In the genomic region with DNA sequence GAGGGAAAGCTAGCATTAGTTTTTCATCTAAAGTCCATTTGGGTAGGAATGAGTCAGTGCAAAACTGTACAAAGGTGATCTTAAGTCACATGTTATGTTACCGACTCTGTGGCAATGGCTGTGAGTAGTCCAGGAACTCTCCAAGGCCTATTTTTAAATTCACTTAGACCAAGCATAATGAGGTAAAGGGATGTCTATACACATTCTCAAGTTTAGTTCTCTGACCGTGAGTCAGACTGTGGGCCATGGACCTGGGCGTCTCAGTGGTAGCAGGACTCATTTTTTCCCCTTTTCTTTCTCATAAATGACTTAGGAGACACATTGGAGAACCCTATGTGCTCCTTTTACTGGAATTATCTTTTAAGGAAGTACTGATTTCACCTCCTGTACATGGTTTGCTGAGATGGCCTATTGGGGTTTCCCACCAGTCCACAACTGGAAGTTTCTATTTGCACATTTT, we compare ENCODE assay signal across 9 cellular contexts.
DNase-seq lines count a peak whose midpoint lies in the region; ATAC-seq and TF ChIP-seq lines count a peak whose summit lies in the region.
"Had no signal": no experiment of that assay in that cellular context is flagged by ENCODE, and none has a peak within 500 bp of the region (broad histone marks: within the 10 kb centered on the region; RNA-seq: fewer than 3 reads in every experiment).

No MANE protein-coding gene starts in this region.

- intact Hi-C loops in left cardiac atrium (cut with DNase I), result no loop called here

- DNase-seq in activated CD4-positive, alpha-beta T cell treated with anti-CD3 and anti-CD28 coated beads for 48 hours, result peak; percentile 59
- DNase-seq in activated CD4-positive, alpha-beta T cell treated with anti-CD3 and anti-CD28 coated beads for 4 hours, result no peak
- DNase-seq in left cardiac atrium, result peak; percentile 36
- DNase-seq in stimulated activated CD8-positive, alpha-beta memory T cell treated with anti-CD3 and anti-CD28 coated beads, Interleukin-2, amount 100 ng/mL, for 48 hours (ENCODE audit: low read depth in 2 of 2), result peak; percentile 20 to 29
- DNase-seq in activated effector memory CD4-positive, alpha-beta T cell treated with anti-CD3 and anti-CD28 coated beads, Interleukin-2, amount 50 U/mL, for 16 hours, result no peak
- DNase-seq in NCI-H2196 treated with DMSO at 0.1 percent for 48 hours (lab: John Stamatoyannopoulos, UW; ENCODE audit: unreplicated experiment), result no peak
- no peak for DNase-seq in COLO668 (lab: John Stamatoyannopoulos, UW; ENCODE audit: unreplicated experiment)
- DNase-seq: NCI-H748 treated with DMSO at 0.1 percent for 48 hours had no signal

- ATAC-seq in SK-N-SH treated with all-trans-retinoic acid at 6 μM for 48 hours (peak; percentile 83), left cardiac atrium (peak; percentile 49 to 88)

TF ChIP-seq in SK-N-SH treated with all-trans-retinoic acid at 6 μM for 48 hours, 23 proteins besides CTCF, POLR2A, EP300 and RAD21:
- TF ChIP-seq SNAI2 (CRISPR knock-in tag; IDR thresholded peaks at IDR 0.05) (no peak), TCF4 (CRISPR knock-in tag; IDR thresholded peaks at IDR 0.05; ENCODE audit: borderline replicate concordance) (no peak), ZC3H10 (CRISPR knock-in tag; IDR thresholded peaks at IDR 0.05) (no peak), ZFP3 (CRISPR knock-in tag; IDR thresholded peaks at IDR 0.05) (no peak), RARB (CRISPR knock-in tag; IDR thresholded peaks at IDR 0.05) (no peak), OSR1 (CRISPR knock-in tag; IDR thresholded peaks at IDR 0.05) (no peak), ISL1 (CRISPR knock-in tag; IDR thresholded peaks at IDR 0.05) (no peak), ZNF565 (CRISPR knock-in tag; conservative IDR thresholded peaks at IDR 0.05; ENCODE audit: low read depth) (no peak), ZNF70 (CRISPR knock-in tag; IDR thresholded peaks at IDR 0.05) (no peak), ESRRG (CRISPR knock-in tag; IDR thresholded peaks at IDR 0.05) (no peak), CSRNP3 (CRISPR knock-in tag; IDR thresholded peaks at IDR 0.05) (no peak), PPARA (CRISPR knock-in tag; IDR thresholded peaks at IDR 0.05; ENCODE audit: borderline replicate concordance) (no peak), BACH2 (CRISPR knock-in tag; IDR thresholded peaks at IDR 0.05; ENCODE audit: borderline replicate concordance) (no peak), ARNTL (CRISPR knock-in tag; IDR thresholded peaks at IDR 0.05; ENCODE audit: borderline replicate concordance, low read depth) (no peak)
- TF ChIP-seq, protein P1, sequence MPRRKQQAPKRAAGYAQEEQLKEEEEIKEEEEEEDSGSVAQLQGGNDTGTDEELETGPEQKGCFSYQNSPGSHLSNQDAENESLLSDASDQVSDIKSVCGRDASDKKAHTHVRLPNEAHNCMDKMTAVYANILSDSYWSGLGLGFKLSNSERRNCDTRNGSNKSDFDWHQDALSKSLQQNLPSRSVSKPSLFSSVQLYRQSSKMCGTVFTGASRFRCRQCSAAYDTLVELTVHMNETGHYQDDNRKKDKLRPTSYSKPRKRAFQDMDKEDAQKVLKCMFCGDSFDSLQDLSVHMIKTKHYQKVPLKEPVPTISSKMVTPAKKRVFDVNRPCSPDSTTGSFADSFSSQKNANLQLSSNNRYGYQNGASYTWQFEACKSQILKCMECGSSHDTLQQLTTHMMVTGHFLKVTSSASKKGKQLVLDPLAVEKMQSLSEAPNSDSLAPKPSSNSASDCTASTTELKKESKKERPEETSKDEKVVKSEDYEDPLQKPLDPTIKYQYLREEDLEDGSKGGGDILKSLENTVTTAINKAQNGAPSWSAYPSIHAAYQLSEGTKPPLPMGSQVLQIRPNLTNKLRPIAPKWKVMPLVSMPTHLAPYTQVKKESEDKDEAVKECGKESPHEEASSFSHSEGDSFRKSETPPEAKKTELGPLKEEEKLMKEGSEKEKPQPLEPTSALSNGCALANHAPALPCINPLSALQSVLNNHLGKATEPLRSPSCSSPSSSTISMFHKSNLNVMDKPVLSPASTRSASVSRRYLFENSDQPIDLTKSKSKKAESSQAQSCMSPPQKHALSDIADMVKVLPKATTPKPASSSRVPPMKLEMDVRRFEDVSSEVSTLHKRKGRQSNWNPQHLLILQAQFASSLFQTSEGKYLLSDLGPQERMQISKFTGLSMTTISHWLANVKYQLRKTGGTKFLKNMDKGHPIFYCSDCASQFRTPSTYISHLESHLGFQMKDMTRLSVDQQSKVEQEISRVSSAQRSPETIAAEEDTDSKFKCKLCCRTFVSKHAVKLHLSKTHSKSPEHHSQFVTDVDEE (CRISPR knock-in tag; IDR thresholded peaks at IDR 0.05), result no peak
- TF ChIP-seq, protein P2, sequence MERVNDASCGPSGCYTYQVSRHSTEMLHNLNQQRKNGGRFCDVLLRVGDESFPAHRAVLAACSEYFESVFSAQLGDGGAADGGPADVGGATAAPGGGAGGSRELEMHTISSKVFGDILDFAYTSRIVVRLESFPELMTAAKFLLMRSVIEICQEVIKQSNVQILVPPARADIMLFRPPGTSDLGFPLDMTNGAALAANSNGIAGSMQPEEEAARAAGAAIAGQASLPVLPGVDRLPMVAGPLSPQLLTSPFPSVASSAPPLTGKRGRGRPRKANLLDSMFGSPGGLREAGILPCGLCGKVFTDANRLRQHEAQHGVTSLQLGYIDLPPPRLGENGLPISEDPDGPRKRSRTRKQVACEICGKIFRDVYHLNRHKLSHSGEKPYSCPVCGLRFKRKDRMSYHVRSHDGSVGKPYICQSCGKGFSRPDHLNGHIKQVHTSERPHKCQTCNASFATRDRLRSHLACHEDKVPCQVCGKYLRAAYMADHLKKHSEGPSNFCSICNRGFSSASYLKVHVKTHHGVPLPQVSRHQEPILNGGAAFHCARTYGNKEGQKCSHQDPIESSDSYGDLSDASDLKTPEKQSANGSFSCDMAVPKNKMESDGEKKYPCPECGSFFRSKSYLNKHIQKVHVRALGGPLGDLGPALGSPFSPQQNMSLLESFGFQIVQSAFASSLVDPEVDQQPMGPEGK (CRISPR knock-in tag; IDR thresholded peaks at IDR 0.05; ENCODE audit: borderline replicate concordance), result no peak

Comparison
In these comparisons a context has a peak if more than half of its experiments do, and no peak if none do; other contexts are left out.
1. DNase-seq: peak in activated CD4-positive, alpha-beta T cell treated with anti-CD3 and anti-CD28 coated beads for 48 hours (single experiment), left cardiac atrium (single experiment) and stimulated activated CD8-positive, alpha-beta memory T cell treated with anti-CD3 and anti-CD28 coated beads, Interleukin-2, amount 100 ng/mL, for 48 hours (2 of 2); none in activated CD4-positive, alpha-beta T cell treated with anti-CD3 and anti-CD28 coated beads for 4 hours (0 of 2), activated effector memory CD4-positive, alpha-beta T cell treated with anti-CD3 and anti-CD28 coated beads, Interleukin-2, amount 50 U/mL, for 16 hours (single experiment), NCI-H2196 treated with DMSO at 0.1 percent for 48 hours (single experiment) and COLO668 (single experiment).